8 cellular contexts compared by ENCODE assay signal in the genomic region with DNA sequence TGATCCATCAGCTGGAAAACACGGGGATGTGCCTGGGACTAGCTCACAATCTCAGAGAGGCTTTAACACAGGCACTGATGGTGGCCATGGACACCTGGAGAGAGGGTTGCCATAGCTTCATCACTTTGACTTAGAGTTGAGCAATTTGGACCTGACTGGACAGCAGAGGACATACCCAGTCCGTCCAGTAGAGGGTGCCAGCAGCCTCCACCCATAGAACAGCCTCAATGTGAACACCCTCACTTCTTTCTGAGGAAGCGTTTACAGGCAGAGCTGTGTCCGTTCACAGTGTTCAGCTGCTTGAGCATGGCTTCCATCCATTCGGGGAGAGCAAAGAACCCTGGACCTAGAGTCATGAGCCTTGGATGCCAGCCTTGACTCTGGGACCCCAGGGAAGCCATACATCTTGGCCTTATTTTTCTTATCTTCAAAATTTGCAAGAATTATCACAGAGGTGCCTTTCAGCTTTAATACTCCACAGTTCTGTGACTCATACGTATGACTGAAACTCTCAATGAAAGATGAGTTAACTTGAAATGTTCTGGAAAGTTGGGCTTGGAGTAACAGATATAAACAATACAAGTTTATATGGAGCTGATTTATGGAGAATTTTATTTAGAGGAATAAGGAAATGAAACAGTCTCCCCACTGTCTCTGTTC.
DNase-seq lines count a peak whose midpoint lies in the region; ATAC-seq and TF ChIP-seq lines count a peak whose summit lies in the region.

No MANE protein-coding gene starts in this region.

- H3K9me3 ChIP-seq in Panc1 (ENCODE audit: control insufficient read depth, insufficient read depth, low read depth, low read length) (no peaks in the 10 kb centered on the region), left ventricle myocardium inferior (replicated peaks) (peaks cover 18% of the 10 kb centered on the region)

- H3K27me3 ChIP-seq in Panc1 (ENCODE audit: control insufficient read depth, insufficient read depth, low read length) (peaks cover 2% of the 10 kb centered on the region), left ventricle myocardium inferior (ENCODE audit: low read depth) (peaks cover 26% of the 10 kb centered on the region)

- in situ Hi-C loops in Panc1 (cut with HindIII; ENCODE audit: low pct_unique_long_range_greater_than_20kb, low sequenced_read_pairs) = no loop called here

- no peak overlapping the region for H3K27ac Mint-ChIP-seq in Calu3 (ENCODE audit: unreplicated experiment)
- H3K27ac Mint-ChIP-seq in activated naive CD8-positive, alpha-beta T cell treated with anti-CD3 and anti-CD28 coated beads, Interleukin-2, amount 50 U/mL, for 24 hours = no peak overlapping the region

- TF ChIP-seq CTCF in Calu3 (IDR thresholded peaks at IDR 0.05; ENCODE audit: unreplicated experiment) (peak; percentile 67), Panc1 (IDR thresholded peaks at IDR 0.05) (peak; percentile 92), left ventricle myocardium inferior (IDR thresholded peaks at IDR 0.05; ENCODE audit: borderline replicate concordance) (peak; percentile 89)

- POLR2A ChIA-PET in Panc1 (lab: Charles Lee) = no interaction called here

- CTCF ChIA-PET in Calu3 (lab: Charles Lee) (interaction anchor here (0.6 to 1.8 kb wide), 15 partner anchors 10 to 721 kb away, joined by 3 to 12 read pairs (median 5); no protein-coding TSS in a partner anchor), Panc1 (lab: Charles Lee) (interaction anchor here (0.6 to 1.3 kb wide), 6 partner anchors 9 to 1345 kb away, joined by 3 to 6 read pairs (median 4); no protein-coding TSS in a partner anchor)

- H3K4me1 ChIP-seq in Panc1 (ENCODE audit: control insufficient read depth, insufficient read depth, low read length) (no peaks in the 10 kb centered on the region), left ventricle myocardium inferior (no peaks in the 10 kb centered on the region)

- H3K27ac ChIP-seq in Panc1 (ENCODE audit: low read length) (no peak overlapping the region), left ventricle myocardium inferior (replicated peaks) (no peak overlapping the region)

- no peaks in the 10 kb centered on the region for H3K36me3 ChIP-seq in Panc1 (ENCODE audit: control insufficient read depth, insufficient read depth, low read length)
- H3K36me3 ChIP-seq in left ventricle myocardium inferior = no peaks in the 10 kb centered on the region

- no peak overlapping the region for H3K4me3 ChIP-seq in Panc1 (ENCODE audit: low read depth in 2 of 2, low read length in 2 of 2)
- H3K4me3 ChIP-seq in left ventricle myocardium inferior = no peak overlapping the region

- intact Hi-C loops in Calu3 (cut with micrococcal nuclease; ENCODE audit: unreplicated experiment) (loop anchor here (1.0 to 5.0 kb wide), 2 partner anchors 63 to 191 kb away; no protein-coding TSS in a partner anchor), Panc1 (cut with micrococcal nuclease; ENCODE audit: unreplicated experiment) (no loop called here), left ventricle myocardium inferior (cut with micrococcal nuclease) (no loop called here)

- no peaks in the 10 kb centered on the region for H3K4me1 Mint-ChIP-seq in Calu3 (ENCODE audit: low read depth, unreplicated experiment)
- H3K4me1 Mint-ChIP-seq in activated naive CD8-positive, alpha-beta T cell treated with anti-CD3 and anti-CD28 coated beads, Interleukin-2, amount 50 U/mL, for 24 hours = no peaks in the 10 kb centered on the region

- DNase-seq in Calu3 (peak; percentile 79), HT-29 (ENCODE audit: low spot score) (peak; percentile 72), Panc1 (ENCODE audit: low read depth, low spot score) (peak; percentile 59), left ventricle myocardium inferior (peak; percentile 46), putamen (ENCODE audit: low spot score) (peak; percentile 21)
- peak; percentile 46 for DNase-seq in activated naive CD8-positive, alpha-beta T cell treated with anti-CD3 and anti-CD28 coated beads, Interleukin-2, amount 50 U/mL, for 24 hours

- BruUV-seq in Calu3 (replicated peaks; lab: Mats Ljungman, UMichigan) = no TSS peak
- BruUV-seq in Panc1 (replicated peaks; lab: Mats Ljungman, UMichigan) = no TSS peak

- peak; percentile 86 for ATAC-seq in GM19395 (IDR thresholded peaks at IDR 0.05; ENCODE audit: unreplicated experiment)
- ATAC-seq in Panc1 = peak; percentile 92
- peak; percentile 65 for ATAC-seq in activated naive CD8-positive, alpha-beta T cell treated with anti-CD3 and anti-CD28 coated beads, Interleukin-2, amount 50 U/mL, for 24 hours
- ATAC-seq in GM21825 (IDR thresholded peaks at IDR 0.05; ENCODE audit: unreplicated experiment) = no peak

- H3K4me3 Mint-ChIP-seq in Calu3 (ENCODE audit: low read depth, unreplicated experiment) = no peak overlapping the region
- no peak overlapping the region for H3K4me3 Mint-ChIP-seq in activated naive CD8-positive, alpha-beta T cell treated with anti-CD3 and anti-CD28 coated beads, Interleukin-2, amount 50 U/mL, for 24 hours

- H3K9me3 Mint-ChIP-seq in Calu3 (ENCODE audit: low read depth, unreplicated experiment) = no peaks in the 10 kb centered on the region
- H3K9me3 Mint-ChIP-seq in activated naive CD8-positive, alpha-beta T cell treated with anti-CD3 and anti-CD28 coated beads, Interleukin-2, amount 50 U/mL, for 24 hours = peaks cover 4% of the 10 kb centered on the region

- H3K27me3 Mint-ChIP-seq in Calu3 (ENCODE audit: unreplicated experiment) = peaks cover 50% of the 10 kb centered on the region
- peaks cover 7% of the 10 kb centered on the region for H3K27me3 Mint-ChIP-seq in activated naive CD8-positive, alpha-beta T cell treated with anti-CD3 and anti-CD28 coated beads, Interleukin-2, amount 50 U/mL, for 24 hours

- no peaks in the 10 kb centered on the region for H3K36me3 Mint-ChIP-seq in Calu3 (ENCODE audit: insufficient read depth, unreplicated experiment)
- no peaks in the 10 kb centered on the region for H3K36me3 Mint-ChIP-seq in activated naive CD8-positive, alpha-beta T cell treated with anti-CD3 and anti-CD28 coated beads, Interleukin-2, amount 50 U/mL, for 24 hours (ENCODE audit: low read depth)

Comparison
In these comparisons a context has a peak if more than half of its experiments do, and no peak if none do; other contexts are left out.
1. DNase-seq: peak in every context shown above with its lines; median percentile 79 in Calu3; 72 in HT-29; 59 in Panc1; 46 in activated naive CD8-positive, alpha-beta T cell treated with anti-CD3 and anti-CD28 coated beads, Interleukin-2, amount 50 U/mL, for 24 hours; 46 in left ventricle myocardium inferior; 21 in putamen.